8 cellular contexts compared by ENCODE assay signal in genomic region chr10:73810735-73811465, GRCh38. TPM values are rescaled to one million over a fixed set of nuclear protein-coding genes. Genes with fewer than 3 reads are reported as not detected.
A peak's percentile ranks its signal among the peaks of the same experiment; 100 is the strongest.
DNase-seq lines count a peak whose midpoint lies in the region; ATAC-seq, FAIRE-seq and TF ChIP-seq lines count a peak whose summit lies in the region.

No MANE protein-coding gene starts in this region.

- peaks cover 30 to 48% of the 10 kb centered on the region in 2 experiments for H3K4me1 ChIP-seq in K562 (replicated peaks in 1 of 2; ENCODE audit: control insufficient read depth in 2 of 2, insufficient read depth in 2 of 2, low read length in 2 of 2)

- no peak for TF ChIP-seq RAD21 in K562 (CRISPR knock-in tag; conservative IDR thresholded peaks at IDR 0.05 in 1 of 2, IDR thresholded peaks at IDR 0.05 in 1 of 2)

- 0 out of 2 replicates have a peak, but pooled peaks cover 5% of the 10 kb centered on the region for H4K20me1 ChIP-seq in K562 (replicated peaks; ENCODE audit: control insufficient read depth, insufficient read depth, low read length)

- H3K9me3 ChIP-seq in K562 (replicated peaks; ENCODE audit: control insufficient read depth, insufficient read depth, low read depth, low read length), result no peaks in the 10 kb centered on the region

- H3K27me3 ChIP-seq in K562 (ENCODE audit: control insufficient read depth in 2 of 2, insufficient read depth in 2 of 2, low read length in 2 of 2), result no peaks in the 10 kb centered on the region
- H3K27me3 ChIP-seq in kidney epithelial cell (ENCODE audit: control insufficient read depth, insufficient read depth, low read length), result no peaks in the 10 kb centered on the region

- no peaks in the 10 kb centered on the region for H3K9me1 ChIP-seq in K562 (ENCODE audit: control insufficient read depth, insufficient read depth, low read length)

- H3K9ac ChIP-seq in K562 (ENCODE audit: insufficient read depth in 1 of 2, low read depth in 2 of 2, low read length in 2 of 2), result peak overlapping the region; percentile 82 to 99

- peak overlapping the region; percentile 94 for H2AFZ ChIP-seq in K562 (ENCODE audit: low read depth, low read length)

- CTCF ChIA-PET in K562 (lab: Yijun Ruan, JAX; ENCODE audit: low intra/inter-chr PET ratio), result no interaction called here

- BruUV-seq in K562 (replicated peaks; lab: Mats Ljungman, UMichigan), result no TSS peak

- no peak for TF ChIP-seq EP300 in K562 (IDR thresholded peaks at IDR 0.05; ENCODE audit: low read length)

- peak; percentile 20 for ATAC-seq in HG03095 (IDR thresholded peaks at IDR 0.05; ENCODE audit: unreplicated experiment)
- peak; percentile 57 for ATAC-seq in K562

- intact Hi-C loops in K562 (cut with micrococcal nuclease), result loop anchor here (2.0 kb wide), 2 partner anchors 24 to 68 kb away; no protein-coding TSS in a partner anchor

- no peak for TF ChIP-seq CTCF in K562 (IDR thresholded peaks at IDR 0.05 in 2 of 3, conservative IDR thresholded peaks at IDR 0.05 in 1 of 3; ENCODE audit: insufficient read depth in 2 of 3, low read depth in 1 of 3, low read length in 3 of 3)
- no peak for TF ChIP-seq CTCF in kidney epithelial cell (IDR thresholded peaks at IDR 0.05; ENCODE audit: insufficient read depth, low read length, poor library complexity, severe bottlenecking)

- TF ChIP-seq POLR2A in K562 (conservative IDR thresholded peaks at IDR 0.05), result no peak

- in situ Hi-C loops in K562 (cut with MboI), result no loop called here

- H3K36me3 ChIP-seq in K562 (ENCODE audit: control insufficient read depth, insufficient read depth, low read length), result peaks cover 57% of the 10 kb centered on the region
- H3K36me3 ChIP-seq in kidney epithelial cell (ENCODE audit: control insufficient read depth, insufficient read depth, low read length), result no peaks in the 10 kb centered on the region

- H3K4me2 ChIP-seq in K562 (ENCODE audit: insufficient read depth, low read length), result peak overlapping the region; percentile 80

- peaks cover 13% of the 10 kb centered on the region for H3K79me2 ChIP-seq in K562 (ENCODE audit: control insufficient read depth, insufficient read depth, low read length)

- H3K27ac ChIP-seq in K562 (ENCODE audit: extremely low read depth, low read depth, low read length), result peak overlapping the region; percentile 85

- H3K4me3 ChIP-seq in K562 (peak overlapping the region; percentile 85), kidney epithelial cell (ENCODE audit: low read depth, low read length) (peak overlapping the region; percentile 83)

- DNase-seq in NK-92 treated with Interleukin-12 subunit alpha and Interleukin-12 subunit beta, amount 100 ng/mL, for 24 hours (lab: John Stamatoyannopoulos, UW), result peak; percentile 64
- no peak for DNase-seq in NK-92 (lab: John Stamatoyannopoulos, UW; ENCODE audit: unreplicated experiment)
- peak; percentile 42 to 66 (median 49) for DNase-seq in T-helper 1 cell
- peak; percentile 65 to 87 (median 70) for DNase-seq in K562 (ENCODE audit: extremely low read depth in 1 of 4, low spot score in 3 of 4)
- no peak for DNase-seq in kidney epithelial cell (ENCODE audit: low read depth)
- DNase-seq in stimulated activated CD4-positive, alpha-beta T cell treated with anti-CD3 and anti-CD28 coated beads, Interleukin-4, amount 100 ng/mL, for 4 hours, result peak; percentile 45 to 50
- DNase-seq in DMS153 treated with DMSO at 0.1 percent for 48 hours (lab: John Stamatoyannopoulos, UW; ENCODE audit: unreplicated experiment), result no peak

- FAIRE-seq in K562 (lab: Jason Lieb, UNC), result peak; percentile 26

- WGBS in K562 (ENCODE audit: insufficient coverage, low coverage, missing lambda C conversion rate), result 0% methylated on average over 53 of the region's 63 CpGs

- POLR2A ChIA-PET in K562 (lab: Yijun Ruan, JAX), result interaction anchor here (0.7 to 3.0 kb wide), 5 partner anchors 8 to 69 kb away, joined by 3 to 50 read pairs (median 3); no protein-coding TSS in a partner anchor

TF ChIP-seq in K562, 482 proteins besides CTCF, POLR2A, EP300 and RAD21 (continues in another document):
- TF ChIP-seq ZKSCAN1 (IDR thresholded peaks at IDR 0.05; ENCODE audit: low read depth, low read length) (0 out of 2 replicates have a peak, but pooled peaks have one; percentile 6), NEUROD1 (IDR thresholded peaks at IDR 0.05; ENCODE audit: borderline replicate concordance, low read depth, low read length, partially characterized antibody) (no peak), KAT8 (IDR thresholded peaks at IDR 0.05; ENCODE audit: low read depth) (no peak)
- TF ChIP-seq, protein P1, sequence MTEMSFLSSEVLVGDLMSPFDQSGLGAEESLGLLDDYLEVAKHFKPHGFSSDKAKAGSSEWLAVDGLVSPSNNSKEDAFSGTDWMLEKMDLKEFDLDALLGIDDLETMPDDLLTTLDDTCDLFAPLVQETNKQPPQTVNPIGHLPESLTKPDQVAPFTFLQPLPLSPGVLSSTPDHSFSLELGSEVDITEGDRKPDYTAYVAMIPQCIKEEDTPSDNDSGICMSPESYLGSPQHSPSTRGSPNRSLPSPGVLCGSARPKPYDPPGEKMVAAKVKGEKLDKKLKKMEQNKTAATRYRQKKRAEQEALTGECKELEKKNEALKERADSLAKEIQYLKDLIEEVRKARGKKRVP (CRISPR knock-in tag; IDR thresholded peaks at IDR 0.05), result no peak; the same call in 1 of the 2 replicates
- TF ChIP-seq, protein P2, sequence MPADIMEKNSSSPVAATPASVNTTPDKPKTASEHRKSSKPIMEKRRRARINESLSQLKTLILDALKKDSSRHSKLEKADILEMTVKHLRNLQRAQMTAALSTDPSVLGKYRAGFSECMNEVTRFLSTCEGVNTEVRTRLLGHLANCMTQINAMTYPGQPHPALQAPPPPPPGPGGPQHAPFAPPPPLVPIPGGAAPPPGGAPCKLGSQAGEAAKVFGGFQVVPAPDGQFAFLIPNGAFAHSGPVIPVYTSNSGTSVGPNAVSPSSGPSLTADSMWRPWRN (IDR thresholded peaks at IDR 0.05; ENCODE audit: low read depth), result no peak

RNA-seq across cellular contexts. Expression of gene NDST2, which starts 0.5 kb away (rescaled TPM):
- 130 and 235 TPM in 2 replicates for total RNA-seq in K562 (2011; cell fraction: chromatin; rRNA removed; ENCODE audit: low replicate concordance)
- 102 and 121 TPM in 2 replicates for total RNA-seq in K562 (2011; cell fraction: nucleolus; rRNA removed)
- 108 and 109 TPM in 2 replicates for total RNA-seq in K562 (2011; cell fraction: nucleoplasm; rRNA removed)
- total RNA-seq in K562 (2014; rRNA removed), result 27.2 and 32.1 TPM in 2 replicates
- 12.5 and 14.7 TPM in 2 replicates for total RNA-seq in K562 (2014; rRNA removed; fragmentation: Illumina TruSeq; extraction: Trizol)
- 18.2 and 19.6 TPM in 2 replicates for total RNA-seq in K562 (2015; rRNA removed; fragmentation: Illumina TruSeq; extraction: Trizol)
- 33.9 and 35.7 TPM in 2 replicates for total RNA-seq in K562 (2021)
- polyA plus RNA-seq in K562 (2011; rRNA removed), result 23.8 and 31.6 TPM in 2 replicates
- polyA plus RNA-seq in K562 (2011; cell fraction: cytosol; rRNA removed), result 23.7 and 30.6 TPM in 2 replicates
- polyA plus RNA-seq in K562 (2011; cell fraction: nucleus; rRNA removed), result 99.8 and 108 TPM in 2 replicates
- 42.1 and 123 TPM in 2 replicates for polyA plus RNA-seq in K562 (2012)
- polyA plus RNA-seq in K562 (2014; fragmentation: Illumina TruSeq; extraction: Trizol), result 22.6 TPM in 2 replicates
- 1 to 10 TPM; 4.7 to 6.3 TPM for polyA plus RNA-seq in K562 (2014; fragmentation: Nextera tagmentation; extraction: Ambion mirVana)
- 30.5 and 31.4 TPM in 2 replicates for polyA plus RNA-seq in K562 (2014; rRNA removed)
- polyA minus RNA-seq in K562 (2011; rRNA and poly(A)+ RNA removed), result 22.0 and 23.5 TPM in 2 replicates
- 12.5 and 14.2 TPM in 2 replicates for polyA minus RNA-seq in K562 (2011; cell fraction: cytosol; rRNA and poly(A)+ RNA removed)
- 44.3 and 53.9 TPM in 2 replicates for polyA minus RNA-seq in K562 (2011; cell fraction: nucleus; rRNA and poly(A)+ RNA removed)
- 30.1 and 35.5 TPM in 2 replicates for total RNA-seq in kidney epithelial cell

RNA-seq across cellular contexts. Expression of gene ZSWIM8, which starts 25.5 kb away (rescaled TPM):
- total RNA-seq in K562 (2011; cell fraction: chromatin; rRNA removed; ENCODE audit: low replicate concordance), result 202 and 543 TPM in 2 replicates
- total RNA-seq in K562 (2011; cell fraction: nucleolus; rRNA removed), result 249 and 295 TPM in 2 replicates
- 177 and 202 TPM in 2 replicates for total RNA-seq in K562 (2011; cell fraction: nucleoplasm; rRNA removed)
- total RNA-seq in K562 (2014; rRNA removed), result 21.9 and 34.2 TPM in 2 replicates
- total RNA-seq in K562 (2014; rRNA removed; fragmentation: Illumina TruSeq; extraction: Trizol), result 14.9 and 15.0 TPM in 2 replicates
- total RNA-seq in K562 (2015; rRNA removed; fragmentation: Illumina TruSeq; extraction: Trizol), result 26.7 and 30.0 TPM in 2 replicates
- total RNA-seq in K562 (2021), result 43.4 and 45.6 TPM in 2 replicates
- polyA plus RNA-seq in K562 (2011; rRNA removed), result 35.1 and 76.4 TPM in 2 replicates
- 51.3 and 87.4 TPM in 2 replicates for polyA plus RNA-seq in K562 (2011; cell fraction: cytosol; rRNA removed)
- polyA plus RNA-seq in K562 (2011; cell fraction: nucleus; rRNA removed), result 367 and 476 TPM in 2 replicates
- 41.4 and 84.7 TPM in 2 replicates for polyA plus RNA-seq in K562 (2012)
- 40.7 and 51.3 TPM in 2 replicates for polyA plus RNA-seq in K562 (2014; fragmentation: Illumina TruSeq; extraction: Trizol)
- polyA plus RNA-seq in K562 (2014; fragmentation: Nextera tagmentation; extraction: Ambion mirVana), result 1 to 10 TPM; 5.6 to 6.2 TPM
- polyA plus RNA-seq in K562 (2014; rRNA removed), result 38.4 and 47.8 TPM in 2 replicates
- polyA minus RNA-seq in K562 (2011; rRNA and poly(A)+ RNA removed), result 34.3 and 47.0 TPM in 2 replicates
- polyA minus RNA-seq in K562 (2011; cell fraction: cytosol; rRNA and poly(A)+ RNA removed), result 38.9 and 42.1 TPM in 2 replicates
- 56.4 and 72.0 TPM in 2 replicates for polyA minus RNA-seq in K562 (2011; cell fraction: nucleus; rRNA and poly(A)+ RNA removed)
- 66.7 and 90.8 TPM in 2 replicates for total RNA-seq in kidney epithelial cell

RNA-seq across cellular contexts. Expression of gene CHCHD1, which starts 29.1 kb away (rescaled TPM):
- total RNA-seq in K562 (2011; cell fraction: chromatin; rRNA removed; ENCODE audit: low replicate concordance), result 21.6 and 37.5 TPM in 2 replicates
- 20.1 and 25.8 TPM in 2 replicates for total RNA-seq in K562 (2011; cell fraction: nucleolus; rRNA removed)
- total RNA-seq in K562 (2011; cell fraction: nucleoplasm; rRNA removed), result 37.9 and 46.2 TPM in 2 replicates
- total RNA-seq in K562 (2014; rRNA removed), result 82.9 and 130 TPM in 2 replicates
- total RNA-seq in K562 (2014; rRNA removed; fragmentation: Illumina TruSeq; extraction: Trizol), result 68.2 and 79.6 TPM in 2 replicates
- 69.6 and 83.4 TPM in 2 replicates for total RNA-seq in K562 (2015; rRNA removed; fragmentation: Illumina TruSeq; extraction: Trizol)
- 52.9 and 54.9 TPM in 2 replicates for total RNA-seq in K562 (2021)
- polyA plus RNA-seq in K562 (2011; rRNA removed), result 84.9 and 110 TPM in 2 replicates
- 54.8 and 55.0 TPM in 2 replicates for polyA plus RNA-seq in K562 (2011; cell fraction: cytosol; rRNA removed)
- 33.4 and 48.1 TPM in 2 replicates for polyA plus RNA-seq in K562 (2011; cell fraction: nucleus; rRNA removed)
- 70.3 and 131 TPM in 2 replicates for polyA plus RNA-seq in K562 (2012)
- 59.5 and 75.0 TPM in 2 replicates for polyA plus RNA-seq in K562 (2014; fragmentation: Illumina TruSeq; extraction: Trizol)
- 100 to 1,000 TPM in 1 of 2 experiments, 10 to 100 TPM in 1; 89.7 to 114 TPM for polyA plus RNA-seq in K562 (2014; fragmentation: Nextera tagmentation; extraction: Ambion mirVana)
- polyA plus RNA-seq in K562 (2014; rRNA removed), result 126 and 135 TPM in 2 replicates
- 21.0 and 21.1 TPM in 2 replicates for polyA minus RNA-seq in K562 (2011; rRNA and poly(A)+ RNA removed)
- 11.0 and 14.1 TPM in 2 replicates for polyA minus RNA-seq in K562 (2011; cell fraction: cytosol; rRNA and poly(A)+ RNA removed)
- 11.0 and 27.2 TPM in 2 replicates for polyA minus RNA-seq in K562 (2011; cell fraction: nucleus; rRNA and poly(A)+ RNA removed)
- total RNA-seq in kidney epithelial cell, result 41.8 and 46.8 TPM in 2 replicates

Comparison
In these comparisons a context has a peak if more than half of its experiments do, and no peak if none do; other contexts are left out.
1. DNase-seq: peak in NK-92 treated with Interleukin-12 subunit alpha and Interleukin-12 subunit beta, amount 100 ng/mL, for 24 hours (single experiment), T-helper 1 cell (5 of 5), K562 (4 of 4) and stimulated activated CD4-positive, alpha-beta T cell treated with anti-CD3 and anti-CD28 coated beads, Interleukin-4, amount 100 ng/mL, for 4 hours (2 of 2); none in NK-92 (single experiment), kidney epithelial cell (single experiment) and DMS153 treated with DMSO at 0.1 percent for 48 hours (single experiment).